In the genomic region with DNA sequence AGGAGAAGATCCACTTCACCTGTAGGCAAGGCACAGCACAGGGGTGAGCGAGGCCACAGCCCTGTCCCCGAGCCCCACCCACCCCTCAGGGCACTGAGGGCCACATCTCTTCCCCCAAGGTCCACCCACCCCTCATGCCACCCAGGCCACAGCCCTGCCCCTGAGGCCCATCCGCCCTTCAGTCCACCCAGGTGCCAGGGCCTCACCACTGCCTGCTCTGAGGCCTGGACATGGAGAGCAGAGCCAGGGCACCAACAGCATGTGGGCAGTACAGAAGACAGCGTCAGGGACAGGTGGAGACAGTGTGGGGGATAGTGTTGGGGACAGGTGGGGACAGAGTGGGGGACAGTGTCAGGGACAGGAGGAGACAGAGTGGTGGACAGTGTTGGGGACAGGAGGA, we compare ENCODE assay signal across 14 cellular contexts.
DNase-seq lines count a peak whose midpoint lies in the region; ATAC-seq and TF ChIP-seq lines count a peak whose summit lies in the region.
"Had no signal": no experiment of that assay in that cellular context is flagged by ENCODE, and none has a peak within 500 bp of the region (broad histone marks: within the 10 kb centered on the region; RNA-seq: fewer than 3 reads in every experiment).

No MANE protein-coding gene starts in this region.

- no peaks in the 10 kb centered on the region for H3K9me3 ChIP-seq in lower lobe of right lung
- H3K9me3 ChIP-seq in upper lobe of right lung: no peaks in the 10 kb centered on the region
- H3K9me3 ChIP-seq in CD8-positive, alpha-beta T cell (ENCODE audit: low read length): no peaks in the 10 kb centered on the region
- H3K9me3 ChIP-seq: Caco-2 had no signal

- no peaks in the 10 kb centered on the region for H3K27me3 ChIP-seq in lower lobe of right lung (ENCODE audit: low read depth)
- H3K27me3 ChIP-seq in upper lobe of right lung: no peaks in the 10 kb centered on the region
- no peaks in the 10 kb centered on the region for H3K27me3 ChIP-seq in CD8-positive, alpha-beta T cell (ENCODE audit: insufficient read depth, low read length)

- H3K36me3 Mint-ChIP-seq in chondrocyte (ENCODE audit: low read depth): no peaks in the 10 kb centered on the region
- no peaks in the 10 kb centered on the region for H3K36me3 Mint-ChIP-seq in CD8-positive, alpha-beta T cell
- H3K36me3 Mint-ChIP-seq: CD14-positive monocyte had no signal

- H3K36me3 ChIP-seq in lower lobe of right lung: no peaks in the 10 kb centered on the region
- no peaks in the 10 kb centered on the region for H3K36me3 ChIP-seq in upper lobe of right lung
- no peaks in the 10 kb centered on the region for H3K36me3 ChIP-seq in CD8-positive, alpha-beta T cell (ENCODE audit: insufficient read depth, low read length)

- POLR2A ChIA-PET in CD8-positive, alpha-beta T cell (lab: Charles Lee): no interaction called here

- TF ChIP-seq CTCF in chondrocyte (IDR thresholded peaks at IDR 0.05) (no peak), lower lobe of right lung (IDR thresholded peaks at IDR 0.05) (no peak), upper lobe of right lung (IDR thresholded peaks at IDR 0.05) (no peak)
- TF ChIP-seq CTCF in CD8-positive, alpha-beta T cell (IDR thresholded peaks at IDR 0.05): no peak

- H3K4me3 ChIP-seq in lower lobe of right lung: no peak overlapping the region
- H3K4me3 ChIP-seq in upper lobe of right lung: no peak overlapping the region
- no peak overlapping the region for H3K4me3 ChIP-seq in CD8-positive, alpha-beta T cell (ENCODE audit: low read depth, low read length)

- H3K4me3 Mint-ChIP-seq in chondrocyte (ENCODE audit: unreplicated experiment): no peak overlapping the region
- H3K4me3 Mint-ChIP-seq in CD8-positive, alpha-beta T cell: no peak overlapping the region
- H3K4me3 Mint-ChIP-seq: CD14-positive monocyte; CD8-positive, alpha-beta memory T cell; HFFc6 had no signal

- peaks cover 19% of the 10 kb centered on the region for H3K9me3 Mint-ChIP-seq in chondrocyte (ENCODE audit: low read depth)
- H3K9me3 Mint-ChIP-seq in CD8-positive, alpha-beta T cell: peaks cover 7% of the 10 kb centered on the region

- no peak overlapping the region for H3K27ac Mint-ChIP-seq in chondrocyte (ENCODE audit: unreplicated experiment)
- no peak overlapping the region for H3K27ac Mint-ChIP-seq in CD8-positive, alpha-beta T cell
- H3K27ac Mint-ChIP-seq: CD14-positive monocyte; CD8-positive, alpha-beta memory T cell; HFFc6 had no signal

- ATAC-seq in lower lobe of right lung (peak; percentile 23 to 45), upper lobe of right lung (peak; percentile 16)
- no peak for ATAC-seq in CD8-positive, alpha-beta T cell

- no peak overlapping the region for H3K27ac ChIP-seq in lower lobe of right lung
- no peak overlapping the region for H3K27ac ChIP-seq in upper lobe of right lung
- no peak overlapping the region for H3K27ac ChIP-seq in CD8-positive, alpha-beta T cell (ENCODE audit: low read depth, low read length)
- H3K27ac ChIP-seq: 22Rv1 had no signal

- H3K4me1 ChIP-seq in lower lobe of right lung: no peaks in the 10 kb centered on the region
- no peaks in the 10 kb centered on the region for H3K4me1 ChIP-seq in upper lobe of right lung
- H3K4me1 ChIP-seq in CD8-positive, alpha-beta T cell (ENCODE audit: insufficient read depth, low read length): no peaks in the 10 kb centered on the region
- H3K4me1 ChIP-seq: Caco-2 had no signal

- H3K27me3 Mint-ChIP-seq in chondrocyte (ENCODE audit: low read depth): no peaks in the 10 kb centered on the region
- peaks cover 13% of the 10 kb centered on the region for H3K27me3 Mint-ChIP-seq in CD8-positive, alpha-beta T cell (ENCODE audit: low read depth)

- intact Hi-C loops in lower lobe of right lung (cut with DNase I): no loop called here
- intact Hi-C loops in upper lobe of right lung (cut with DNase I): no loop called here
- intact Hi-C loops in CD8-positive, alpha-beta T cell (cut with DNase I, micrococcal nuclease): no loop called here

- no peaks in the 10 kb centered on the region for H3K4me1 Mint-ChIP-seq in chondrocyte (ENCODE audit: low read depth)
- H3K4me1 Mint-ChIP-seq in CD8-positive, alpha-beta T cell (ENCODE audit: low read depth): no peaks in the 10 kb centered on the region
- H3K4me1 Mint-ChIP-seq: CD14-positive monocyte; CD8-positive, alpha-beta memory T cell had no signal

- peak; percentile 56 for DNase-seq in activated effector memory CD4-positive, alpha-beta T cell treated with anti-CD3 and anti-CD28 coated beads, Interleukin-2, amount 50 U/mL, for 16 hours
- no peak for DNase-seq in activated effector memory CD4-positive, alpha-beta T cell treated with Interleukin-2 at 50 U/mL for 16 hours
- DNase-seq in chondrocyte (ENCODE audit: low spot score) (peak; percentile 55), lower lobe of right lung (no peak), upper lobe of right lung (no peak)
- no peak for DNase-seq in CD8-positive, alpha-beta T cell
- DNase-seq in stimulated activated naive CD4-positive, alpha-beta T cell (lab: John Stamatoyannopoulos, UW): no peak
- DNase-seq: Caco-2, GF-D8, HCEC 1CT, HFFc6 had no signal

- CTCF ChIA-PET in CD8-positive, alpha-beta T cell (lab: Charles Lee): no interaction called here

Comparison
In these comparisons a context has a peak if more than half of its experiments do, and no peak if none do; other contexts are left out.
1. DNase-seq: peak in activated effector memory CD4-positive, alpha-beta T cell treated with anti-CD3 and anti-CD28 coated beads, Interleukin-2, amount 50 U/mL, for 16 hours (single experiment) and chondrocyte (single experiment); none in activated effector memory CD4-positive, alpha-beta T cell treated with Interleukin-2 at 50 U/mL for 16 hours (single experiment), lower lobe of right lung (single experiment), upper lobe of right lung (single experiment), CD8-positive, alpha-beta T cell (0 of 7) and stimulated activated naive CD4-positive, alpha-beta T cell (0 of 6).